27 cellular contexts compared by ENCODE assay signal in the genomic region with DNA sequence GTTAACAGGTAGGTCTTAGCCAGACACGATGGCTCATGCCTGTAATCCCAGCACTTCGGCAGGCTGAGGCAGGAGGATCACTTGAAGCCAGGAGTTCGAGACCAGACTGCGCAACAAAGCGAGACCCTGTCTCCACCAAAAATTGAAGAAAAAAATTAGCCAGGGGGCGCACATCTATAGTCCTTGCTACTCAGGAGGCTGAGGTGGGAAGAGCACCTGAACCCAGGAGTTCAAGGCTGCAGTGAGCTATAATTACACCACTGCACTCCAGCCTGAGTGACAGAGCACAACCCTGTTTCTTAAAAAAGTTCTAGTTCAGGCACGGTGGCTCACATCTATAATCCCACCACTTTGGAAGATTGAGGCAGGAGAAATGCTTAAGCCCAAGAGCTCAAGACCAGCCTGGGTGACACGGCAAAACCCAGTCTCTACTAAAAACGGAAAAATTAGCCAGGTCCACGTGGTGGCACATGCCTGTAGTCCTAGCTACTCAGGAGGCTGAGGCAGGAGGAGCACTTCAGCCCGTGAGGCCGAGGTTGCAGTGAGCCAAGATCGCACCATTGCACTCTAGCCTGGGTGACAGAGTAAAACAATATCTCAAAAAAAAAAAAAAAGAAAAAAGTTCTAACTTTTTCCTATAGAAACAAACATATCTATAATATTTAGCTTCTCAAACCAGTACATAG.
"Had no signal": no experiment of that assay in that cellular context is flagged by ENCODE, and none has a peak within 500 bp of the region (broad histone marks: within the 10 kb centered on the region; RNA-seq: fewer than 3 reads in every experiment).

No MANE protein-coding gene starts in this region.

- H3K4me3 ChIP-seq: cardiac muscle cell, Peyer's patch, SJSA1 had no signal

- H3K36me3 ChIP-seq: cardiac muscle cell had no signal

- DNase-seq: activated CD4-positive, alpha-beta T cell treated with anti-CD3 and anti-CD28 coated beads for 48 hours; activated CD4-positive, alpha-beta T cell treated with anti-CD3 and anti-CD28 coated beads, Interleukin-2, amount 50 U/mL, for 4 hours; activated CD4-positive, CD25-positive, alpha-beta regulatory T cell treated with anti-CD3 and anti-CD28 coated beads, Interleukin-2, amount 50 U/mL, for 72 hours; activated CD8-positive, alpha-beta T cell treated with anti-CD3 and anti-CD28 coated beads, Interleukin-2, amount 10 ng/mL, durations not matched to agents 7 days and 5 days; activated effector memory CD4-positive, alpha-beta T cell treated with Interleukin-2 at 50 U/mL for 16 hours; activated naive CD4-positive, alpha-beta T cell; activated T-cell treated with anti-CD3 and anti-CD28 coated beads, Interleukin-2, amount 50 U/mL, for 24 hours; amygdala; brain microvascular endothelial cell; NCI-H1092; NCI-H1417; NCI-H1930; NCI-H2171; NCI-H2227 treated with DMSO at 0.1 percent for 48 hours; NCI-H446 treated with DMSO at 0.1 percent for 48 hours; NCI-H524 treated with DMSO at 0.1 percent for 48 hours; NCI-H748 treated with DMSO at 0.1 percent for 48 hours; OCI-M1; Peyer's patch; SHP77; SW 1271 had no signal

- H3K4me3 Mint-ChIP-seq: activated CD8-positive, alpha-beta T cell treated with anti-CD3 and anti-CD28 coated beads, Interleukin-2, amount 10 ng/mL, durations not matched to agents 7 days and 5 days; activated naive CD4-positive, alpha-beta T cell treated with anti-CD3 and anti-CD28 coated beads, Interleukin-2, amount 50 U/mL, for 24 hours; activated T-cell treated with anti-CD3 and anti-CD28 coated beads, Interleukin-2, amount 50 U/mL, for 24 hours; activated T-helper 1 cell treated with anti-CD3 and anti-CD28 coated beads, Interleukin-12 subunit alpha, Interleukin-12 subunit beta, Interleukin-2, Interleukin-4 antibody, amounts not matched to agents 30 ng/mL and 10 ng/mL and 1 ng/mL, durations not matched to agents 14 hours and 24 hours and 36 hours; T-helper 2 cell treated with Interferon-gamma antibody and Interleukin-4, amounts not matched to agents 5 μg/mL and 100 μg/mL, for 36 hours had no signal

- H3K9me3 ChIP-seq: Peyer's patch, SJSA1 had no signal

- H3K27me3 Mint-ChIP-seq: activated naive CD4-positive, alpha-beta T cell treated with anti-CD3 and anti-CD28 coated beads, Interleukin-2, amount 50 U/mL, for 24 hours; activated T-cell treated with anti-CD3 and anti-CD28 coated beads, Interleukin-2, amount 50 U/mL, for 24 hours had no signal

- H3K27ac ChIP-seq: brain microvascular endothelial cell, cardiac muscle cell, Peyer's patch, SJSA1 had no signal

- ATAC-seq: activated CD8-positive, alpha-beta T cell treated with anti-CD3 and anti-CD28 coated beads, Interleukin-2, amount 10 ng/mL, durations not matched to agents 7 days and 5 days; SK-N-SH treated with all-trans-retinoic acid at 6 μM for 48 hours had no signal

- H3K27me3 ChIP-seq: brain microvascular endothelial cell, cardiac muscle cell, Peyer's patch, SJSA1 had no signal

- H3K4me1 ChIP-seq: Peyer's patch, SJSA1 had no signal

- H3K9me3 Mint-ChIP-seq: activated naive CD4-positive, alpha-beta T cell treated with anti-CD3 and anti-CD28 coated beads, Interleukin-2, amount 50 U/mL, for 24 hours; activated T-cell treated with anti-CD3 and anti-CD28 coated beads, Interleukin-2, amount 50 U/mL, for 24 hours; activated T-helper 1 cell treated with anti-CD3 and anti-CD28 coated beads, Interleukin-12 subunit alpha, Interleukin-12 subunit beta, Interleukin-2, Interleukin-4 antibody, amounts not matched to agents 30 ng/mL and 10 ng/mL and 1 ng/mL, durations not matched to agents 14 hours and 24 hours and 36 hours; T-helper 2 cell treated with Interferon-gamma antibody and Interleukin-4, amounts not matched to agents 5 μg/mL and 100 μg/mL, for 36 hours had no signal

- H3K27ac Mint-ChIP-seq: activated CD8-positive, alpha-beta T cell treated with anti-CD3 and anti-CD28 coated beads, Interleukin-2, amount 10 ng/mL, durations not matched to agents 7 days and 5 days; activated naive CD4-positive, alpha-beta T cell treated with anti-CD3 and anti-CD28 coated beads, Interleukin-2, amount 50 U/mL, for 24 hours; activated T-cell treated with anti-CD3 and anti-CD28 coated beads, Interleukin-2, amount 50 U/mL, for 24 hours; activated T-helper 1 cell treated with anti-CD3 and anti-CD28 coated beads, Interleukin-12 subunit alpha, Interleukin-12 subunit beta, Interleukin-2, Interleukin-4 antibody, amounts not matched to agents 30 ng/mL and 10 ng/mL and 1 ng/mL, durations not matched to agents 14 hours and 24 hours and 36 hours; T-helper 2 cell treated with Interferon-gamma antibody and Interleukin-4, amounts not matched to agents 5 μg/mL and 100 μg/mL, for 36 hours had no signal
